Comparison of ENCODE assay signal across 27 cellular contexts in the genomic region with DNA sequence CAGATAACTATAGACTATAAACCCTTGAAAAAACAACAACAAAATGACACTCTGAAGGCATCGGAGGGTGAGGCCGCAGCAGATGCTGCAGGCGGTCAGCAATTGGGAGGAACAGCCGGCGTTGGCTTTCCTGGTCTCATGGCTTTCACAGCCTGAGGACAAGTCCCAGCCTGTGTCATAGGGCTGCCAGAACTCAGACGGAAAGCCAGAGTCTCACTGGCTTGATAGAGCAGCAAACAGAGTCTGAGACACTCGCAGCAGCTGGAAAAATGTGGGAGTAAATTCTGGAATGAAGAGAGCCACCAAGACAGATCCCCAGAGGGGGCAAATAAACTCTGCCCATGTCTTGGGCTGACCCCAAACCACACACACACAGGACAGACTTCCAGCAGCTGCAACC.
DNase-seq lines count a peak whose midpoint lies in the region; TF ChIP-seq lines count a peak whose summit lies in the region.
"Had no signal": no experiment of that assay in that cellular context is flagged by ENCODE, and none has a peak within 500 bp of the region (broad histone marks: within the 10 kb centered on the region; RNA-seq: fewer than 3 reads in every experiment).

No MANE protein-coding gene starts in this region.

- no peak overlapping the region for H3K4me3 ChIP-seq in esophagus squamous epithelium
- H3K4me3 ChIP-seq: cardiac muscle cell, lower lobe of right lung, upper lobe of left lung had no signal

- no peak for TF ChIP-seq POLR2A in esophagus squamous epithelium (IDR thresholded peaks at IDR 0.05)

- WGBS in esophagus squamous epithelium, 2 donors = 18 to 35% methylated on average over 7 of the region's 7 CpGs

- H3K4me1 ChIP-seq in esophagus squamous epithelium = peaks cover 0 to 44% (median 7%) of the 10 kb centered on the region in 3 donors
- H3K4me1 ChIP-seq: BE2C, lower lobe of right lung, upper lobe of left lung had no signal

- intact Hi-C loops in esophagus squamous epithelium (cut with DNase I) = no loop called here

- no peak for TF ChIP-seq CTCF in RWPE1 (conservative IDR thresholded peaks at IDR 0.05; ENCODE audit: low read depth)
- TF ChIP-seq CTCF in esophagus squamous epithelium (IDR thresholded peaks at IDR 0.05) = no peak

- H3K9me3 ChIP-seq in esophagus squamous epithelium = no peaks in the 10 kb centered on the region
- H3K9me3 ChIP-seq: BE2C, lower lobe of right lung, neutrophil, upper lobe of left lung had no signal

- H3K36me3 ChIP-seq in esophagus squamous epithelium = no peaks in the 10 kb centered on the region
- H3K36me3 ChIP-seq: BE2C, cardiac muscle cell, lower lobe of right lung, neutrophil, upper lobe of left lung had no signal

- DNase-seq in G401 (ENCODE audit: low spot score) = peak; percentile 54
- peak; percentile 12 for DNase-seq in RWPE1 (ENCODE audit: low spot score)
- no peak for DNase-seq in esophagus squamous epithelium (lab: John Stamatoyannopoulos, UW)
- DNase-seq in mucosa of gallbladder (ENCODE audit: low spot score) = peak; percentile 20
- no peak for DNase-seq in T-helper 1 cell
- DNase-seq in RPMI8226 = no peak
- DNase-seq in kidney tubule cell (ENCODE audit: low spot score) = no peak
- DNase-seq in AG20443 (ENCODE audit: low spot score) = no peak
- DNase-seq: activated CD4-positive, alpha-beta T cell treated with anti-CD3 and anti-CD28 coated beads for 36 hours; activated CD8-positive, alpha-beta T cell treated with anti-CD3 and anti-CD28 coated beads, Interleukin-2, amount 10 ng/mL, durations not matched to agents 7 days and 5 days; activated T-cell treated with anti-CD3 and anti-CD28 coated beads for 4 hours; anterior cingulate cortex; BE2C; cortex of kidney; DMS53; endodermal cell; Karpas-422; lower lobe of right lung; MV-4-11; NCI-H1436 treated with DMSO at 0.1 percent for 48 hours; NCI-H69; small intestine; stimulated activated CD4-positive, alpha-beta T cell treated with anti-CD3 and anti-CD28 coated beads, Interleukin-2, amount 100 ng/mL, for 24 hours; upper lobe of left lung had no signal

- H3K27ac ChIP-seq in RWPE1 = peak overlapping the region; percentile 49; the same call in 1 of the 2 replicates
- H3K27ac ChIP-seq in esophagus squamous epithelium = peak overlapping the region; percentile 21 to 75 (median 66)
- H3K27ac ChIP-seq: cardiac muscle cell, HL-60, lower lobe of right lung, neutrophil, upper lobe of left lung had no signal

- peaks cover 0 to 34% (median 0%) of the 10 kb centered on the region in 4 donors for H3K27me3 ChIP-seq in esophagus squamous epithelium
- H3K27me3 ChIP-seq: BE2C, cardiac muscle cell, upper lobe of left lung had no signal

- POLR2A ChIA-PET in RWPE1 (lab: Yijun Ruan, JAX; ENCODE audit: low non-redundant PET) = no interaction called here

- in situ Hi-C loops in G401 (cut with HindIII; ENCODE audit: low sequenced_read_pairs) = no loop called here

- CTCF ChIA-PET in RWPE1 (lab: Yijun Ruan, JAX) = interaction anchor here (0.7 to 0.8 kb wide), 2 partner anchors 27 to 136 kb away, joined by 3 to 4 read pairs; no protein-coding TSS in a partner anchor

Comparison
In these comparisons a context has a peak if more than half of its experiments do, and no peak if none do; other contexts are left out.
1. DNase-seq: peak in G401 (single experiment), RWPE1 (single experiment) and mucosa of gallbladder (single experiment); none in esophagus squamous epithelium (single experiment), T-helper 1 cell (0 of 5), RPMI8226 (single experiment), kidney tubule cell (single experiment) and AG20443 (single experiment).